In the genomic region with DNA sequence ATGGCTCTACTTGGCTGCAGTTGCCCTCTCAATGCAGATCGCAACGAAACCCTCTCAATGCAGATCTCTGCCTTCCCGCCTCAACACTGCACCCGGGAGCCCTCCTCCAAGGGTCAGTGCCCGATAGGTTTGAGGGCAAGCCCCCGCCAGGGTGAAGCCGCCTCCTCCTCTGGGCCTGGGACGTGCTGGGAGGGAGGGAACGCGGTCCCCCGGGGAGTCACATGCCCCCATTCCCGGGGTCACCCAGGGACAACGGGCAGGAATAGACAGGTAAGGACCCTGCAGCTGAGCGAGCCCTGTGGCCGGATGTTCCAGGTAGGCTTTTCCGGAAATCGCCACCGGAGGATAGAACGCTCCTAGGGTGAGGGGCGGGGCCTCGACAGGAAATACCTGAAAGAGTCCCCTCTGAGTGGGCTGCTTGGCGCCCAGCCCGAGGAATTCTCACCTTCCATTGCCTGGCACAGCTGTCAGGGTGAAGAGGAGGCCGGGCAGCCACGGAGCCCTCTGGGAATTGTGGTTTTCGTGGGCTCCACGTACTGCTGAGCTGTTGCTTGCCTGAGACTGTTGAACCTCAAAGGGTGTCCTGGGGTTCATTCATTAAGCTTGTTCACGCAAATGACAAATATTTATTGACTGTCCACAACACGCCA, we compare ENCODE assay signal across 31 cellular contexts. TPM values are rescaled to one million over a fixed set of nuclear protein-coding genes. Genes with fewer than 3 reads are reported as not detected.
A peak's percentile ranks its signal among the peaks of the same experiment; 100 is the strongest.
DNase-seq lines count a peak whose midpoint lies in the region; FAIRE-seq and TF ChIP-seq lines count a peak whose summit lies in the region.
"Had no signal": no experiment of that assay in that cellular context is flagged by ENCODE, and none has a peak within 500 bp of the region (broad histone marks: within the 10 kb centered on the region; RNA-seq: fewer than 3 reads in every experiment).

No MANE protein-coding gene starts in this region.

- peaks cover 90% of the 10 kb centered on the region for H3K9me3 Mint-ChIP-seq in endodermal cell

- H3K4me2 ChIP-seq in neuronal stem cell (ENCODE audit: insufficient read depth, low read length, poor library complexity, severe bottlenecking) = no peak overlapping the region

- H3K27ac ChIP-seq in endodermal cell (ENCODE audit: low read depth, low read length) (no peak overlapping the region), neuronal stem cell (replicated peaks; ENCODE audit: low read length) (no peak overlapping the region), WERI-Rb-1 (no peak overlapping the region)
- H3K27ac ChIP-seq: BLaER1 treated with 17β-estradiol and CSF1 and Interleukin-3, amounts not matched to agents 10 nM and 100 nM; epithelial cell of prostate; GM23248; stomach; tibial nerve had no signal

- DNase-seq in ELF-1 (ENCODE audit: low read depth, low spot score) (peak; percentile 67), NB4 (ENCODE audit: low read depth) (peak; percentile 49), endodermal cell (peak; percentile 58), neuronal stem cell (ENCODE audit: low spot score) (no peak), SW 1271 (lab: John Stamatoyannopoulos, UW) (no peak), GM12891 (ENCODE audit: insufficient read length, low spot score) (no peak), WERI-Rb-1 (no peak)
- DNase-seq: activated CD4-positive, alpha-beta T cell treated with anti-CD3 and anti-CD28 coated beads for 4 hours; activated T-cell treated with anti-CD3 and anti-CD28 coated beads for 4 hours; amniotic stem cell; DMS53; GM23248; islet precursor cell; left ventricle myocardium superior; naive thymus-derived CD4-positive, alpha-beta T cell; NCI-H1048; NCI-H1694; NCI-H526; SHP77 treated with DMSO at 0.1 percent for 48 hours; stimulated activated CD4-positive, alpha-beta T cell treated with anti-CD3 and anti-CD28 coated beads, Interleukin-12 subunit alpha, Interleukin-12 subunit beta, amount 100 ng/mL, for 4 hours; stimulated activated CD4-positive, alpha-beta T cell treated with anti-CD3 and anti-CD28 coated beads, Interleukin-2, amount 100 ng/mL, for 48 hours; stomach had no signal

- peak overlapping the region; percentile 13 for H2BK5ac ChIP-seq in neuronal stem cell (ENCODE audit: low read length)

- H2BK15ac ChIP-seq in neuronal stem cell (ENCODE audit: low read length) = no peak overlapping the region

- no peak overlapping the region for H3K14ac ChIP-seq in neuronal stem cell (ENCODE audit: low read length)

- no peak overlapping the region for H4K91ac ChIP-seq in neuronal stem cell (ENCODE audit: low read depth, low read length, poor library complexity)

- H3K4me3 Mint-ChIP-seq in endodermal cell = no peak overlapping the region
- H3K4me3 Mint-ChIP-seq: activated naive CD4-positive, alpha-beta T cell treated with anti-CD3 and anti-CD28 coated beads, Interleukin-2, amount 50 U/mL, for 24 hours; IgD-negative memory B cell; mesothelial cell of epicardium had no signal

- no peak for FAIRE-seq in GM12891 (lab: Jason Lieb, UNC)
- FAIRE-seq: colon had no signal

- no peaks in the 10 kb centered on the region for H3K4me1 Mint-ChIP-seq in endodermal cell
- H3K4me1 Mint-ChIP-seq: activated naive CD4-positive, alpha-beta T cell treated with anti-CD3 and anti-CD28 coated beads, Interleukin-2, amount 50 U/mL, for 24 hours; IgD-negative memory B cell; mesothelial cell of epicardium; naive thymus-derived CD4-positive, alpha-beta T cell had no signal

- H3K18ac ChIP-seq in neuronal stem cell (ENCODE audit: low read length) = no peak overlapping the region

- H3K79me1 ChIP-seq in neuronal stem cell (ENCODE audit: low read depth, low read length) = peaks cover 1% of the 10 kb centered on the region

- H3K36me3 ChIP-seq in endodermal cell (ENCODE audit: control insufficient read depth, insufficient read depth, low read length) = peaks cover 12% of the 10 kb centered on the region
- H3K36me3 ChIP-seq in neuronal stem cell (replicated peaks in 1 of 2; ENCODE audit: control insufficient read depth in 2 of 2, insufficient read depth in 2 of 2, low read length in 2 of 2) = peaks cover 5 to 11% of the 10 kb centered on the region in 2 donors
- peaks cover 4% of the 10 kb centered on the region for H3K36me3 ChIP-seq in WERI-Rb-1

- H2BK120ac ChIP-seq in neuronal stem cell (ENCODE audit: low read depth, low read length) = no peak overlapping the region

- peaks cover 12% of the 10 kb centered on the region for H3K27me3 Mint-ChIP-seq in endodermal cell (ENCODE audit: insufficient read depth)
- H3K27me3 Mint-ChIP-seq: progenitor cell of endocrine pancreas had no signal

- no peak overlapping the region for H3K4me3 ChIP-seq in NB4 (ENCODE audit: low read depth, low read length)
- no peak overlapping the region for H3K4me3 ChIP-seq in endodermal cell (ENCODE audit: low read length)
- H3K4me3 ChIP-seq in neuronal stem cell (ENCODE audit: low read length in 2 of 2) = peak overlapping the region in 1 of 2 donors; percentile 50
- H3K4me3 ChIP-seq in WERI-Rb-1 (ENCODE audit: low read depth, low read length) = no peak overlapping the region
- H3K4me3 ChIP-seq: GM23248, stomach, tibial nerve had no signal

- H3K36me3 Mint-ChIP-seq in endodermal cell (ENCODE audit: low read depth) = peaks cover 29% of the 10 kb centered on the region

- WGBS in endodermal cell (ENCODE audit: insufficient coverage in 1 of 2, insufficient read length in 1 of 2), 2 experiments = 90 to 94% methylated on average over 15 to 29 of the region's 29 CpGs
- no CpG with 5 or more reads among the region's 29 CpGs for WGBS in neuronal stem cell (ENCODE audit: extremely low coverage in 2 of 2, insufficient read length in 2 of 2, insufficient replicate concordance in 1 of 2), 2 donors

- no peak overlapping the region for H2AFZ ChIP-seq in neuronal stem cell (ENCODE audit: low read length)
- H2AFZ ChIP-seq: GM23248 had no signal

- H3K4ac ChIP-seq in neuronal stem cell (ENCODE audit: low read length) = no peak overlapping the region

- TF ChIP-seq CTCF in NB4 (IDR thresholded peaks at IDR 0.05; ENCODE audit: low read depth, low read length) (no peak), endodermal cell (conservative IDR thresholded peaks at IDR 0.05) (no peak), WERI-Rb-1 (IDR thresholded peaks at IDR 0.05; ENCODE audit: low read depth, low read length) (no peak)

- H3K27ac Mint-ChIP-seq in endodermal cell = no peak overlapping the region
- H3K27ac Mint-ChIP-seq: activated naive CD4-positive, alpha-beta T cell treated with anti-CD3 and anti-CD28 coated beads, Interleukin-2, amount 50 U/mL, for 24 hours; activated T-helper 2 cell treated with anti-CD3 and anti-CD28 coated beads, Interferon-gamma antibody, Interleukin-2, Interleukin-4, amounts not matched to agents 10 μg/mL and 5 μg/mL and 100 μg/mL, durations not matched to agents 14 hours and 24 hours and 36 hours; IgD-negative memory B cell; mesothelial cell of epicardium; naive thymus-derived CD4-positive, alpha-beta T cell; progenitor cell of endocrine pancreas had no signal

- TF ChIP-seq POLR2A in NB4 (IDR thresholded peaks at IDR 0.05; ENCODE audit: extremely low read depth, insufficient read length) (no peak), GM12891 (IDR thresholded peaks at IDR 0.05; ENCODE audit: low read depth, low read length) (no peak)

- H3K9ac ChIP-seq in endodermal cell (ENCODE audit: extremely low read depth, low read length, poor library complexity, severe bottlenecking) (no peak overlapping the region), neuronal stem cell (ENCODE audit: low read depth, low read length, poor library complexity) (no peak overlapping the region)
- H3K9ac ChIP-seq: BLaER1 treated with 17β-estradiol and CSF1 and Interleukin-3, amounts not matched to agents 10 nM and 100 nM; GM23248 had no signal

- H3K4me1 ChIP-seq in endodermal cell (ENCODE audit: control insufficient read depth, insufficient read depth, low read length) = no peaks in the 10 kb centered on the region
- H3K4me1 ChIP-seq in neuronal stem cell (ENCODE audit: control insufficient read depth in 2 of 2, insufficient read depth in 1 of 2, low read depth in 1 of 2, low read length in 2 of 2) = no peaks in the 10 kb centered on the region
- H3K4me1 ChIP-seq: stomach, tibial nerve had no signal

- H4K8ac ChIP-seq in neuronal stem cell (ENCODE audit: low read depth, low read length) = no peak overlapping the region

- no peak overlapping the region for H2AK5ac ChIP-seq in neuronal stem cell (ENCODE audit: low read depth, low read length)

- H3K27me3 ChIP-seq in endodermal cell (ENCODE audit: control insufficient read depth, insufficient read depth, low read length, poor library complexity, severe bottlenecking) (no peaks in the 10 kb centered on the region), neuronal stem cell (ENCODE audit: control insufficient read depth in 3 of 3, insufficient read depth in 3 of 3, low read depth in 1 of 3, low read length in 3 of 3) (no peaks in the 10 kb centered on the region), WERI-Rb-1 (ENCODE audit: insufficient read depth, low read depth, severe bottlenecking) (no peaks in the 10 kb centered on the region)
- H3K27me3 ChIP-seq: BLaER1 treated with 17β-estradiol and CSF1 and Interleukin-3, amounts not matched to agents 10 nM and 100 nM; stomach; tibial nerve had no signal

- H3K9me3 ChIP-seq in endodermal cell (ENCODE audit: control insufficient read depth, low read length) (peaks cover 38% of the 10 kb centered on the region), neuronal stem cell (replicated peaks in 1 of 2; ENCODE audit: control insufficient read depth in 2 of 2, insufficient read depth in 1 of 2, low read depth in 1 of 2, low read length in 2 of 2) (peaks cover 33 to 35% of the 10 kb centered on the region in 2 donors), WERI-Rb-1 (ENCODE audit: severe bottlenecking) (peaks cover 6% of the 10 kb centered on the region)

- H3K23ac ChIP-seq in neuronal stem cell (ENCODE audit: low read depth, low read length, poor library complexity) = no peak overlapping the region

- no peak overlapping the region for H2BK12ac ChIP-seq in neuronal stem cell (ENCODE audit: low read length)

RNA-seq across cellular contexts. Expression of a gene that starts 12.8 kb away (rescaled TPM):
- 10 to 100 TPM; 11.0 to 13.5 TPM for total RNA-seq in endodermal cell
- polyA plus RNA-seq in endodermal cell (2013, experiment 1 of 2) = 11.5 TPM
- 12.8 TPM for polyA plus RNA-seq in endodermal cell (2013, experiment 2 of 2)
- 12.6 TPM for polyA plus RNA-seq in neuronal stem cell (2013, experiment 1 of 2)
- 12.6 TPM for polyA plus RNA-seq in neuronal stem cell (2013, experiment 2 of 2)
- polyA plus RNA-seq in GM12891 (2012; ENCODE audit: low read depth, missing spikeins) = 5.9 TPM

RNA-seq across cellular contexts. Expression of a gene that starts 13.1 kb away (rescaled TPM):
- total RNA-seq in endodermal cell = 10 to 100 TPM; 19.8 to 24.1 TPM
- polyA plus RNA-seq in endodermal cell (2013, experiment 1 of 2) = 18.7 TPM
- 18.5 TPM for polyA plus RNA-seq in endodermal cell (2013, experiment 2 of 2)
- 14.6 TPM for polyA plus RNA-seq in neuronal stem cell (2013, experiment 1 of 2)
- polyA plus RNA-seq in neuronal stem cell (2013, experiment 2 of 2) = 14.9 TPM
- 7.0 TPM for polyA plus RNA-seq in GM12891 (2012; ENCODE audit: low read depth, missing spikeins)

RNA-seq across cellular contexts. Expression of a gene that starts 29.4 kb away (rescaled TPM):
- total RNA-seq in endodermal cell = 1 to 10 TPM; 2.0 to 3.1 TPM
- polyA plus RNA-seq in endodermal cell (2013, experiment 1 of 2) = 2.4 TPM
- polyA plus RNA-seq in endodermal cell (2013, experiment 2 of 2) = 2.2 TPM
- 0.88 TPM for polyA plus RNA-seq in neuronal stem cell (2013, experiment 1 of 2)
- 0.89 TPM for polyA plus RNA-seq in neuronal stem cell (2013, experiment 2 of 2)
- 1.5 TPM for polyA plus RNA-seq in GM12891 (2012; ENCODE audit: low read depth, missing spikeins)

RNA-seq across cellular contexts. Expression of a gene that starts 29.6 kb away (rescaled TPM):
- 10 to 100 TPM; 54.5 to 61.8 TPM for total RNA-seq in endodermal cell
- 47.2 TPM for polyA plus RNA-seq in endodermal cell (2013, experiment 1 of 2)
- polyA plus RNA-seq in endodermal cell (2013, experiment 2 of 2) = 44.7 TPM
- 60.5 TPM for polyA plus RNA-seq in neuronal stem cell (2013, experiment 1 of 2)
- 63.6 TPM for polyA plus RNA-seq in neuronal stem cell (2013, experiment 2 of 2)
- 25.9 TPM for polyA plus RNA-seq in GM12891 (2012; ENCODE audit: low read depth, missing spikeins)

RNA-seq across cellular contexts. Expression of a gene that starts 58.2 kb away (rescaled TPM):
- total RNA-seq in endodermal cell = not detected
- 0.43 TPM for polyA plus RNA-seq in endodermal cell (2013, experiment 1 of 2)
- not detected for polyA plus RNA-seq in endodermal cell (2013, experiment 2 of 2)
- 0.08 TPM for polyA plus RNA-seq in neuronal stem cell (2013, experiment 1 of 2)
- 0.04 TPM for polyA plus RNA-seq in neuronal stem cell (2013, experiment 2 of 2)
- polyA plus RNA-seq in GM12891 (2012; ENCODE audit: low read depth, missing spikeins) = 0.06 TPM
- total RNA-seq: activated T-helper 2 cell treated with anti-CD3 and anti-CD28 coated beads, Interferon-gamma antibody, Interleukin-2, Interleukin-4, amounts not matched to agents 10 μg/mL and 5 μg/mL and 100 μg/mL, durations not matched to agents 14 hours and 24 hours and 36 hours; GM23248; left ventricle myocardium superior; stomach had no signal
- polyA plus RNA-seq: GM23248, IgD-negative memory B cell, stomach had no signal

Comparison
In these comparisons a context has a peak if more than half of its experiments do, and no peak if none do; other contexts are left out.
1. DNase-seq: peak in ELF-1 (single experiment), NB4 (single experiment) and endodermal cell (single experiment); none in neuronal stem cell (single experiment), SW 1271 (0 of 2), GM12891 (single experiment) and WERI-Rb-1 (single experiment).